9 cellular contexts compared by ENCODE assay signal in genomic region chr6:29737707-29738630, GRCh38. TPM values are rescaled to one million over a fixed set of nuclear protein-coding genes. Genes with fewer than 3 reads are reported as not detected.
DNase-seq lines count a peak whose midpoint lies in the region; ATAC-seq, FAIRE-seq and TF ChIP-seq lines count a peak whose summit lies in the region.
"Had no signal": no experiment of that assay in that cellular context is flagged by ENCODE, and none has a peak within 500 bp of the region (broad histone marks: within the 10 kb centered on the region; RNA-seq: fewer than 3 reads in every experiment).

No MANE protein-coding gene starts in this region.

- H3K9me3 ChIP-seq in RWPE2 (ENCODE audit: severe bottlenecking) (no peaks in the 10 kb centered on the region), pancreas (no peaks in the 10 kb centered on the region)

- TF ChIP-seq CTCF in RWPE2 (IDR thresholded peaks at IDR 0.05; ENCODE audit: poor library complexity, severe bottlenecking) (peak; percentile 83), pancreas (IDR thresholded peaks at IDR 0.05) (peak; percentile 33 to 51 (median 44))

- H3K36me3 ChIP-seq in RWPE2 (ENCODE audit: low read depth) (peaks cover 34% of the 10 kb centered on the region), pancreas (no peaks in the 10 kb centered on the region)

- H3K27me3 ChIP-seq in RWPE2 (ENCODE audit: insufficient read depth, poor library complexity, severe bottlenecking) (no peaks in the 10 kb centered on the region), pancreas (no peaks in the 10 kb centered on the region)

- ATAC-seq in HG02981 (IDR thresholded peaks at IDR 0.05; ENCODE audit: unreplicated experiment) (peak; percentile 51), RWPE2 (ENCODE audit: low read depth) (peak; percentile 76), pancreas (peak; percentile 80 to 99 (median 95)), GM21367 (IDR thresholded peaks at IDR 0.05; ENCODE audit: unreplicated experiment) (no peak), HG03521 (IDR thresholded peaks at IDR 0.05; ENCODE audit: unreplicated experiment) (no peak)

- intact Hi-C loops in pancreas (cut with DNase I), result loop anchor here in 1 of 3 donors (10.0 kb wide), 1 partner anchor 97 kb away; no protein-coding TSS in a partner anchor

- no peak overlapping the region for H3K27ac ChIP-seq in RWPE2 (ENCODE audit: poor library complexity, severe bottlenecking)
- H3K27ac ChIP-seq in pancreas, result no peak overlapping the region

- no peak for FAIRE-seq in pancreas (lab: Jason Lieb, UNC)
- FAIRE-seq: TTC549 had no signal

- no peak overlapping the region for H3K4me3 ChIP-seq in RWPE2 (ENCODE audit: severe bottlenecking)
- H3K4me3 ChIP-seq in pancreas, result no peak overlapping the region

- H3K4me1 ChIP-seq in RWPE2 (ENCODE audit: insufficient read depth, poor library complexity, severe bottlenecking) (no peaks in the 10 kb centered on the region), pancreas (no peaks in the 10 kb centered on the region)

- WGBS in pancreas, 2 donors, result 42 to 48% methylated on average over 9 of the region's 9 CpGs

- DNase-seq in DMS114 treated with DMSO at 0.1 percent for 48 hours (lab: John Stamatoyannopoulos, UW; ENCODE audit: unreplicated experiment) (peak; percentile 60), RWPE2 (ENCODE audit: low spot score) (no peak), foreskin melanocyte (peak; percentile 40), pancreas (peak in 3 of 6 donors; percentile 54 to 74 (median 67))
- peak; percentile 50 for DNase-seq in activated T-helper 9 cell treated with anti-CD3 and anti-CD28 coated beads, Interleukin-2, amount 50 U/mL, for 16 hours (ENCODE audit: low read depth)

RNA-seq across cellular contexts. Expression of gene HLA-F, which starts 14.7 kb away (rescaled TPM):
- total RNA-seq in pancreas, result 10 to 100 TPM in 4 of 6 donors, 1 to 10 TPM in 2; 6.1 to 33.8 (median 12.7) TPM
- polyA plus RNA-seq in pancreas, result 10 to 100 TPM; 30.1 to 72.6 TPM

RNA-seq across cellular contexts. Expression of gene ZFP57, which starts 57.0 kb away (rescaled TPM):
- under 1 TPM in 2 of 6 donors, not detected in 4; 0.09 to 0.12 TPM for total RNA-seq in pancreas
- polyA plus RNA-seq in pancreas, result 1 to 10 TPM in 1 of 2 donors, not detected in 1; 1.1 TPM

Comparison
In these comparisons a context has a peak if more than half of its experiments do, and no peak if none do; other contexts are left out.
1. ATAC-seq: peak in HG02981 (single experiment), RWPE2 (single experiment) and pancreas (4 of 4); none in GM21367 (single experiment) and HG03521 (single experiment).